ENCODE assay signal across 12 cellular contexts in genomic region chr20:35286077-35286898, GRCh38. TPM values are rescaled to one million over a fixed set of nuclear protein-coding genes. Genes with fewer than 3 reads are reported as not detected.
A peak's percentile ranks its signal among the peaks of the same experiment; 100 is the strongest.
DNase-seq lines count a peak whose midpoint lies in the region; ATAC-seq and TF ChIP-seq lines count a peak whose summit lies in the region.
"Had no signal": no experiment of that assay in that cellular context is flagged by ENCODE, and none has a peak within 500 bp of the region (broad histone marks: within the 10 kb centered on the region; RNA-seq: fewer than 3 reads in every experiment).

No MANE protein-coding gene starts in this region.

- H4K8ac ChIP-seq in mesendoderm (ENCODE audit: low read depth, low read length) = no peak overlapping the region

- H3K4me1 ChIP-seq in OCI-LY3 (ENCODE audit: low read length) (peaks cover 13% of the 10 kb centered on the region), endodermal cell (ENCODE audit: control insufficient read depth, insufficient read depth, low read length) (peaks cover 9% of the 10 kb centered on the region), mesendoderm (ENCODE audit: control insufficient read depth, low read depth, low read length) (peaks cover 5% of the 10 kb centered on the region)

- TF ChIP-seq CTCF in OCI-LY3 (IDR thresholded peaks at IDR 0.05; ENCODE audit: low read depth, low read length) = no peak
- no peak for TF ChIP-seq CTCF in endodermal cell (conservative IDR thresholded peaks at IDR 0.05)
- no peak for TF ChIP-seq CTCF in neural crest cell (conservative IDR thresholded peaks at IDR 0.05)
- no peak for TF ChIP-seq CTCF in WERI-Rb-1 (IDR thresholded peaks at IDR 0.05; ENCODE audit: low read depth, low read length)

- H3K4me1 Mint-ChIP-seq in endodermal cell (peaks cover 21% of the 10 kb centered on the region), neural crest cell (peaks cover 28% of the 10 kb centered on the region)

- no peak overlapping the region for H3K23ac ChIP-seq in mesendoderm (ENCODE audit: low read length)

- H2BK120ac ChIP-seq in mesendoderm (ENCODE audit: low read depth, low read length) = no peak overlapping the region

- no peak overlapping the region for H2BK15ac ChIP-seq in mesendoderm (replicated peaks; ENCODE audit: low read depth)

- 94 to 100% methylated on average over 1 to 12 of the region's 12 CpGs for WGBS in endodermal cell (ENCODE audit: insufficient coverage in 1 of 2, insufficient read length in 1 of 2), 2 experiments
- WGBS in mesendoderm (ENCODE audit: extremely low coverage, insufficient coverage, low lambda C conversion rate) = no CpG with 5 or more reads among the region's 12 CpGs

- H3K4ac ChIP-seq in mesendoderm (ENCODE audit: low read depth, low read length) = no peak overlapping the region

- H3K18ac ChIP-seq in mesendoderm (ENCODE audit: low read length) = no peak overlapping the region

- ATAC-seq in GM21526 (IDR thresholded peaks at IDR 0.05; ENCODE audit: low FRiP score, unreplicated experiment) = no peak
- ATAC-seq: pancreas had no signal

- H3K36me3 ChIP-seq in OCI-LY3 (replicated peaks; ENCODE audit: low read depth, low read length) (peaks cover 8% of the 10 kb centered on the region), endodermal cell (ENCODE audit: control insufficient read depth, insufficient read depth, low read length) (peaks cover 18% of the 10 kb centered on the region), WERI-Rb-1 (peaks cover 22% of the 10 kb centered on the region), mesendoderm (ENCODE audit: control insufficient read depth, insufficient read depth, low read length) (peaks cover 1% of the 10 kb centered on the region)
- H3K36me3 ChIP-seq: pancreas had no signal

- no peak overlapping the region for H2AK5ac ChIP-seq in mesendoderm (ENCODE audit: low read length)

- no peak overlapping the region for H4K5ac ChIP-seq in mesendoderm (ENCODE audit: low read length)

- H3K9ac ChIP-seq in OCI-LY3 (ENCODE audit: low read length) (no peak overlapping the region), endodermal cell (ENCODE audit: extremely low read depth, low read length, poor library complexity, severe bottlenecking) (no peak overlapping the region), mesendoderm (ENCODE audit: low read length) (no peak overlapping the region)

- H2BK5ac ChIP-seq in mesendoderm (ENCODE audit: low read length) = no peak overlapping the region

- H3K4me2 ChIP-seq in OCI-LY3 (ENCODE audit: low read length) (peak overlapping the region; percentile 72; the same call in 1 of the 2 replicates), mesendoderm (ENCODE audit: low read length) (no peak overlapping the region)

- no peak overlapping the region for H3K56ac ChIP-seq in mesendoderm (ENCODE audit: low read length)

- H3K27me3 ChIP-seq in OCI-LY3 (ENCODE audit: low read depth, low read length) (no peaks in the 10 kb centered on the region), endodermal cell (ENCODE audit: control insufficient read depth, insufficient read depth, low read length, poor library complexity, severe bottlenecking) (no peaks in the 10 kb centered on the region), WERI-Rb-1 (ENCODE audit: insufficient read depth, low read depth, severe bottlenecking) (no peaks in the 10 kb centered on the region), mesendoderm (ENCODE audit: insufficient read depth, low read length, poor library complexity) (no peaks in the 10 kb centered on the region)
- H3K27me3 ChIP-seq: pancreas had no signal

- H3K27ac Mint-ChIP-seq in endodermal cell (peak overlapping the region; percentile 1), neural crest cell (ENCODE audit: unreplicated experiment) (no peak overlapping the region)

- H3K4me3 Mint-ChIP-seq in endodermal cell = peak overlapping the region; percentile 83
- H3K4me3 Mint-ChIP-seq in neural crest cell = peak overlapping the region; percentile 98

- H3K79me2 ChIP-seq in OCI-LY3 (ENCODE audit: low read length) = peaks cover 33% of the 10 kb centered on the region
- peaks cover 18% of the 10 kb centered on the region for H3K79me2 ChIP-seq in mesendoderm (ENCODE audit: control insufficient read depth, insufficient read depth, low read length)

- H3K36me3 Mint-ChIP-seq in endodermal cell (ENCODE audit: low read depth) (peaks cover 21% of the 10 kb centered on the region), neural crest cell (ENCODE audit: low read depth) (peaks cover 3% of the 10 kb centered on the region)

- H3K4me3 ChIP-seq in OCI-LY3 (ENCODE audit: low read length) (no peak overlapping the region), endodermal cell (ENCODE audit: low read length) (no peak overlapping the region), WERI-Rb-1 (ENCODE audit: low read depth, low read length) (no peak overlapping the region), mesendoderm (ENCODE audit: low read length) (no peak overlapping the region)
- H3K4me3 ChIP-seq: pancreas had no signal

- peaks cover 7% of the 10 kb centered on the region for H3K79me1 ChIP-seq in mesendoderm (ENCODE audit: low read length)

- H2AFZ ChIP-seq in OCI-LY3 (ENCODE audit: low read depth, low read length) = no peak overlapping the region

- H3K27me3 Mint-ChIP-seq in endodermal cell (ENCODE audit: insufficient read depth) (peaks cover 15% of the 10 kb centered on the region), neural crest cell (ENCODE audit: low read depth) (no peaks in the 10 kb centered on the region)

- DNase-seq in DMS53 (lab: John Stamatoyannopoulos, UW) (peak; percentile 67), endodermal cell (no peak), neural crest cell (ENCODE audit: low read depth, low spot score) (no peak), WERI-Rb-1 (no peak), mesendoderm (no peak)
- DNase-seq: COR-L47, kidney glomerular epithelial cell, SHP77 treated with DMSO at 0.1 percent for 48 hours had no signal

- no peaks in the 10 kb centered on the region for H4K20me1 ChIP-seq in OCI-LY3 (ENCODE audit: insufficient read depth, low read length)

- H3K9me3 ChIP-seq in OCI-LY3 (ENCODE audit: insufficient read depth, low read length) = no peaks in the 10 kb centered on the region
- H3K9me3 ChIP-seq in endodermal cell (ENCODE audit: control insufficient read depth, low read length) = no peaks in the 10 kb centered on the region
- no peaks in the 10 kb centered on the region for H3K9me3 ChIP-seq in WERI-Rb-1 (ENCODE audit: severe bottlenecking)
- H3K9me3 ChIP-seq: pancreas had no signal

- H3K27ac ChIP-seq in OCI-LY3 (ENCODE audit: low read length) = no peak overlapping the region
- no peak overlapping the region for H3K27ac ChIP-seq in endodermal cell (ENCODE audit: low read depth, low read length)
- H3K27ac ChIP-seq in WERI-Rb-1 = no peak overlapping the region
- H3K27ac ChIP-seq in mesendoderm (ENCODE audit: low read depth, low read length) = no peak overlapping the region
- H3K27ac ChIP-seq: pancreas, VCaP had no signal

- H3K9me3 Mint-ChIP-seq in endodermal cell (no peaks in the 10 kb centered on the region), neural crest cell (no peaks in the 10 kb centered on the region)

RNA-seq across cellular contexts. Expression of gene EIF6, which starts 1.7 kb away (rescaled TPM):
- total RNA-seq in endodermal cell = 100 to 1,000 TPM; 127 to 132 TPM
- polyA plus RNA-seq in endodermal cell (2013, experiment 1 of 2) = 91.6 TPM
- 82.7 TPM for polyA plus RNA-seq in endodermal cell (2013, experiment 2 of 2)
- 112 and 116 TPM in 2 replicates for total RNA-seq in neural crest cell
- polyA plus RNA-seq in mesendoderm (2013, experiment 1 of 2) = 164 TPM
- polyA plus RNA-seq in mesendoderm (2013, experiment 2 of 2) = 168 TPM

RNA-seq across cellular contexts. Expression of gene FAM83C, which starts 5.9 kb away (rescaled TPM):
- not detected for total RNA-seq in endodermal cell
- polyA plus RNA-seq in endodermal cell (2013, experiment 1 of 2) = not detected
- not detected for polyA plus RNA-seq in endodermal cell (2013, experiment 2 of 2)
- total RNA-seq in neural crest cell = not detected in 2 replicates
- 0.03 TPM for polyA plus RNA-seq in mesendoderm (2013, experiment 1 of 2)
- 0.01 TPM for polyA plus RNA-seq in mesendoderm (2013, experiment 2 of 2)
- total RNA-seq: pancreas had no signal
- polyA plus RNA-seq: pancreas had no signal

RNA-seq across cellular contexts. Expression of gene MMP24OS, which starts 8.4 kb away (rescaled TPM):
- total RNA-seq in endodermal cell = 10 to 100 TPM; 32.2 to 38.8 TPM
- 46.0 TPM for polyA plus RNA-seq in endodermal cell (2013, experiment 1 of 2)
- polyA plus RNA-seq in endodermal cell (2013, experiment 2 of 2) = 41.6 TPM
- 34.0 and 37.8 TPM in 2 replicates for total RNA-seq in neural crest cell
- 13.0 TPM for polyA plus RNA-seq in mesendoderm (2013, experiment 1 of 2)
- 12.7 TPM for polyA plus RNA-seq in mesendoderm (2013, experiment 2 of 2)

RNA-seq across cellular contexts. Expression of gene MMP24, which starts 59.8 kb away (rescaled TPM):
- 1 to 10 TPM; 1.3 to 5.9 TPM for total RNA-seq in endodermal cell
- 2.7 TPM for polyA plus RNA-seq in endodermal cell (2013, experiment 1 of 2)
- 1.6 TPM for polyA plus RNA-seq in endodermal cell (2013, experiment 2 of 2)
- total RNA-seq in neural crest cell = 2.8 and 2.9 TPM in 2 replicates
- polyA plus RNA-seq in mesendoderm (2013, experiment 1 of 2) = 1.7 TPM
- polyA plus RNA-seq in mesendoderm (2013, experiment 2 of 2) = 1.7 TPM
